8 cellular contexts compared by ENCODE assay signal in genomic region chr5:134648425-134649162, GRCh38.
DNase-seq lines count a peak whose midpoint lies in the region; ATAC-seq and TF ChIP-seq lines count a peak whose summit lies in the region.

TSS of gene SEC24A (plus strand) at chr5:134648785. CDS start at chr5:134649077, 292 bp downstream.

- DNase-seq in AML-193 (lab: John Stamatoyannopoulos, UW) (peak; percentile 75 to 83), NCI-H524 (lab: John Stamatoyannopoulos, UW) (peak; percentile 83 to 85), choroid plexus epithelial cell (ENCODE audit: low read depth) (peak; percentile 87), kidney glomerular epithelial cell (lab: John Stamatoyannopoulos, UW) (peak; percentile 85)
- peak; percentile 78 to 88 for DNase-seq in activated CD4-positive, alpha-beta T cell treated with anti-CD3 and anti-CD28 coated beads for 4 hours
- peak; percentile 64 to 75 for DNase-seq in stimulated activated CD4-positive, alpha-beta T cell treated with anti-CD3 and anti-CD28 coated beads, Interleukin-1b, Interleukin-23, amount 100 ng/mL, for 1 hour (ENCODE audit: low read depth in 2 of 2)

- ATAC-seq in GM19043 (IDR thresholded peaks at IDR 0.05; ENCODE audit: low read depth, unreplicated experiment) (peak; percentile 73), HG03354 (IDR thresholded peaks at IDR 0.05; ENCODE audit: poor library complexity, severe bottlenecking, unreplicated experiment) (peak; percentile 83)

- TF ChIP-seq CTCF in choroid plexus epithelial cell (conservative IDR thresholded peaks at IDR 0.05; ENCODE audit: low read depth, low read length), result no peak

- peak within 1 kb of the TSS; percentile 86 for H3K4me3 ChIP-seq in choroid plexus epithelial cell (ENCODE audit: low read depth, low read length)

Comparison
In these comparisons a context has a peak if more than half of its experiments do, and no peak if none do; other contexts are left out.
1. Peak in every context shown above with its lines: DNase-seq, ATAC-seq and H3K4me3 ChIP-seq.